ENCODE assay signal across 22 cellular contexts in genomic region chr3:157368171-157368570, GRCh38.
DNase-seq lines count a peak whose midpoint lies in the region; FAIRE-seq and TF ChIP-seq lines count a peak whose summit lies in the region.
"Had no signal": no experiment of that assay in that cellular context is flagged by ENCODE, and none has a peak within 500 bp of the region (broad histone marks: within the 10 kb centered on the region; RNA-seq: fewer than 3 reads in every experiment).

No MANE protein-coding gene starts in this region.

- H3K4me3 ChIP-seq in GM12864 (ENCODE audit: low read depth, low read length) (no peak overlapping the region), Loucy (ENCODE audit: low read length, poor library complexity, severe bottlenecking) (no peak overlapping the region), H1 (ENCODE audit: extremely low read depth in 1 of 4, insufficient read depth in 2 of 4, low read depth in 3 of 4, low read length in 4 of 4) (no peak overlapping the region), osteoblast (ENCODE audit: insufficient read depth, low read length) (no peak overlapping the region)
- H3K4me3 ChIP-seq: GM12878 had no signal

- POLR2A ChIA-PET in H1 (lab: Charles Lee; ENCODE audit: partially characterized antibody) = interaction anchor here (0.6 to 1.0 kb wide), 2 partner anchors 10 to 1223 kb away, joined by 3 read pairs; no protein-coding TSS in a partner anchor

- 93% methylated on average over 3 of the region's 3 CpGs; no CpG with 5 or more reads in 1 of the 2 experiments for WGBS in H1 (ENCODE audit: extremely low coverage in 1 of 2, insufficient coverage in 1 of 2, insufficient read length in 1 of 2, insufficient replicate concordance in 2 of 2, low coverage in 1 of 2, low lambda C conversion rate in 2 of 2, missing lambda C conversion rate in 1 of 2), 2 experiments

- no peak overlapping the region for H3K14ac ChIP-seq in H1 (ENCODE audit: insufficient read length)

- TF ChIP-seq EP300 in H1 (IDR thresholded peaks at IDR 0.05; ENCODE audit: borderline replicate concordance in 1 of 2, low read depth in 2 of 2, low read length in 2 of 2) = no peak

- H2AFZ ChIP-seq in Loucy (ENCODE audit: low read length) (no peak overlapping the region), H1 (ENCODE audit: low read length) (no peak overlapping the region), osteoblast (ENCODE audit: low read length) (peak overlapping the region; percentile 49)

- TF ChIP-seq RAD21 in H1 (IDR thresholded peaks at IDR 0.05 in 1 of 2, conservative IDR thresholded peaks at IDR 0.05 in 1 of 2; ENCODE audit: low read depth in 2 of 2, low read length in 2 of 2) = peak; percentile 15 to 36; a peak in 3 of 4 replicates

- peak overlapping the region; percentile 77; the same call in 1 of the 2 replicates for H2BK12ac ChIP-seq in H1 (ENCODE audit: low read depth, low read length)

- TF ChIP-seq POLR2A in H1 (IDR thresholded peaks at IDR 0.05; ENCODE audit: control extremely low read depth in 1 of 2, low read depth in 2 of 2, low read length in 2 of 2) = no peak

- no peak overlapping the region for H4K91ac ChIP-seq in H1 (replicated peaks; ENCODE audit: insufficient read length, low read length)

- no peak overlapping the region for H2BK120ac ChIP-seq in H1 (replicated peaks; ENCODE audit: low read depth, low read length)

- no peak overlapping the region for H4K8ac ChIP-seq in H1 (ENCODE audit: extremely low read depth, insufficient read depth, low read length)

- FAIRE-seq in H1 (lab: Jason Lieb, UNC) = no peak
- FAIRE-seq: G401.6, GM12878 had no signal

- peak; percentile 6 for TF ChIP-seq CTCF in GM12864 (IDR thresholded peaks at IDR 0.05; ENCODE audit: low read depth, low read length, missing control alignments)
- TF ChIP-seq CTCF in Loucy (conservative IDR thresholded peaks at IDR 0.05; ENCODE audit: low read length) = peak; percentile 31
- peak; percentile 15 to 41 (median 22); a peak in 2 of 4 replicates for TF ChIP-seq CTCF in H1 (IDR thresholded peaks at IDR 0.05; ENCODE audit: control extremely low read depth in 1 of 3, insufficient read depth in 1 of 3, low read depth in 1 of 3, low read length in 3 of 3)
- TF ChIP-seq CTCF in osteoblast (IDR thresholded peaks at IDR 0.05; ENCODE audit: extremely low read depth, low read depth, low read length) = no peak

- H4K20me1 ChIP-seq in Loucy (ENCODE audit: insufficient read depth, low read length, poor library complexity, severe bottlenecking) (no peaks in the 10 kb centered on the region), H1 (replicated peaks in 1 of 2; ENCODE audit: control insufficient read depth in 1 of 2, insufficient read depth in 2 of 2, low read length in 2 of 2) (no peaks in the 10 kb centered on the region), osteoblast (ENCODE audit: insufficient read depth, low read length) (no peaks in the 10 kb centered on the region)

- DNase-seq in GM12864 (ENCODE audit: low read depth) (no peak), H1 (ENCODE audit: low read depth in 1 of 2, low spot score in 2 of 2) (no peak), osteoblast (ENCODE audit: insufficient read length, low spot score, missing footprints) (no peak), NCI-H524 treated with DMSO at 0.1 percent for 48 hours (lab: John Stamatoyannopoulos, UW) (no peak), CD1c-positive myeloid dendritic cell (ENCODE audit: extremely low spot score) (no peak), NOMO-1 (lab: John Stamatoyannopoulos, UW; ENCODE audit: unreplicated experiment in 2 of 2) (no peak)
- DNase-seq: ACHN; AML-193; Calu3; CD4-positive, alpha-beta T cell; DND-41; KG1; NCI-H1048; NCI-H1436 treated with DMSO at 0.1 percent for 48 hours; NCI-H2029 treated with DMSO at 0.1 percent for 48 hours; NCI-H510A treated with DMSO at 0.1 percent for 48 hours; RPMI8226; SIG-M5; SW 1271 had no signal

- no peaks in the 10 kb centered on the region for H3K36me3 ChIP-seq in Loucy (ENCODE audit: insufficient read depth, low read length)
- no peaks in the 10 kb centered on the region for H3K36me3 ChIP-seq in H1 (ENCODE audit: control insufficient read depth in 2 of 4, insufficient read depth in 4 of 4, low read length in 3 of 4)
- peaks cover 4% of the 10 kb centered on the region for H3K36me3 ChIP-seq in osteoblast (ENCODE audit: insufficient read depth, low read length)

- H2AK5ac ChIP-seq in H1 (ENCODE audit: low read depth, low read length) = no peak overlapping the region

- H3K9me3 ChIP-seq in Loucy (ENCODE audit: insufficient read depth, low read depth, low read length) = no peaks in the 10 kb centered on the region
- H3K9me3 ChIP-seq in H1 (ENCODE audit: insufficient read depth in 2 of 2, low read depth in 1 of 2, low read length in 1 of 2) = no peaks in the 10 kb centered on the region
- H3K9me3 ChIP-seq in osteoblast (ENCODE audit: low read depth, low read length) = no peaks in the 10 kb centered on the region

- H3K9me2 ChIP-seq in Loucy (replicated peaks; ENCODE audit: low read depth, low read length) = no peaks in the 10 kb centered on the region

- H2BK15ac ChIP-seq in H1 (ENCODE audit: low read length) = no peak overlapping the region

- H2BK20ac ChIP-seq in H1 (ENCODE audit: low read length) = no peak overlapping the region

- no peak overlapping the region for H3K56ac ChIP-seq in H1 (replicated peaks; ENCODE audit: insufficient read length, low read depth, low read length)

- H3F3A ChIP-seq in Loucy (ENCODE audit: low read depth) = no peaks in the 10 kb centered on the region

- H2BK5ac ChIP-seq in H1 (ENCODE audit: low read depth, low read length) = no peak overlapping the region

- H3K79me1 ChIP-seq in H1 (ENCODE audit: low read depth, low read length) = no peaks in the 10 kb centered on the region

- H3K18ac ChIP-seq in H1 (ENCODE audit: extremely low read depth, low read length) = no peak overlapping the region

- no peaks in the 10 kb centered on the region for H3K79me2 ChIP-seq in Loucy (ENCODE audit: insufficient read depth, low read length)
- no peaks in the 10 kb centered on the region for H3K79me2 ChIP-seq in H1 (ENCODE audit: control insufficient read depth in 1 of 2, insufficient read depth in 2 of 2, low read length in 2 of 2)
- H3K79me2 ChIP-seq in osteoblast (ENCODE audit: insufficient read depth, low read length) = peaks cover 2% of the 10 kb centered on the region

- H3K27me3 ChIP-seq in Loucy (ENCODE audit: insufficient read depth, low read length, poor library complexity, severe bottlenecking) (no peaks in the 10 kb centered on the region), H1 (replicated peaks in 1 of 4; ENCODE audit: control insufficient read depth in 3 of 4, extremely low read depth in 1 of 4, insufficient read depth in 3 of 4, low read length in 3 of 4) (no peaks in the 10 kb centered on the region), osteoblast (ENCODE audit: insufficient read depth, low read length) (no peaks in the 10 kb centered on the region)

- H3K4me2 ChIP-seq in Loucy (ENCODE audit: low read depth, low read length, poor library complexity, severe bottlenecking) = no peak overlapping the region
- no peak overlapping the region for H3K4me2 ChIP-seq in H1 (ENCODE audit: insufficient read depth in 1 of 2, low read depth in 2 of 2, low read length in 2 of 2)
- no peak overlapping the region for H3K4me2 ChIP-seq in osteoblast (ENCODE audit: insufficient read depth, low read length)

- H4K5ac ChIP-seq in H1 (ENCODE audit: insufficient read length, low read depth, low read length) = no peak overlapping the region

- no peak overlapping the region for H3K4ac ChIP-seq in H1 (replicated peaks; ENCODE audit: insufficient read length, low read depth, low read length)

- H3K27ac ChIP-seq in H1 (ENCODE audit: low read depth, low read length) (no peak overlapping the region), osteoblast (ENCODE audit: low read depth, low read length) (no peak overlapping the region)

- H3K4me1 ChIP-seq in Loucy (ENCODE audit: insufficient read depth, low read length, poor library complexity, severe bottlenecking) (peaks cover 22% of the 10 kb centered on the region), H1 (replicated peaks in 1 of 4; ENCODE audit: control insufficient read depth in 3 of 4, insufficient read depth in 4 of 4, low read length in 3 of 4) (no peaks in the 10 kb centered on the region), osteoblast (ENCODE audit: insufficient read depth, low read length) (peaks cover 34% of the 10 kb centered on the region)

- no peaks in the 10 kb centered on the region for H3K23me2 ChIP-seq in H1 (ENCODE audit: low read depth, low read length)

- H3K23ac ChIP-seq in H1 (ENCODE audit: insufficient read length) = no peak overlapping the region

- H3K9ac ChIP-seq in Loucy (ENCODE audit: low read depth, low read length, poor library complexity, severe bottlenecking) = no peak overlapping the region
- H3K9ac ChIP-seq in H1 (replicated peaks in 1 of 4; ENCODE audit: extremely low read depth in 1 of 4, low read depth in 3 of 4, low read length in 3 of 4) = no peak overlapping the region

- CTCF ChIA-PET in H1 (lab: Charles Lee; ENCODE audit: partially characterized antibody) = interaction anchor here (0.8 to 1.7 kb wide), 6 partner anchors 9 to 114 kb away, joined by 3 to 6 read pairs (median 4); no protein-coding TSS in a partner anchor

TF ChIP-seq in H1, 55 proteins besides CTCF, POLR2A, EP300 and RAD21 (continues in another document):
- no peak for TF ChIP-seq JUN (IDR thresholded peaks at IDR 0.05; ENCODE audit: low read depth, low read length)
